Comparison of ENCODE assay signal across 12 cellular contexts in genomic region chr1:72845342-72845741, GRCh38.
DNase-seq lines count a peak whose midpoint lies in the region; ATAC-seq and TF ChIP-seq lines count a peak whose summit lies in the region.
"Had no signal": no experiment of that assay in that cellular context is flagged by ENCODE, and none has a peak within 500 bp of the region (broad histone marks: within the 10 kb centered on the region; RNA-seq: fewer than 3 reads in every experiment).

No MANE protein-coding gene starts in this region.

- H3K4me3 ChIP-seq in cardiac fibroblast (replicated peaks in 1 of 2; ENCODE audit: low read depth in 2 of 2, low read length in 2 of 2), result no peak overlapping the region
- H3K4me3 ChIP-seq: MG63, skin epidermis had no signal

- ATAC-seq in GM21390 (IDR thresholded peaks at IDR 0.05; ENCODE audit: unreplicated experiment) (no peak), HG02970 (IDR thresholded peaks at IDR 0.05; ENCODE audit: low FRiP score, unreplicated experiment) (no peak), HG03135 (IDR thresholded peaks at IDR 0.05; ENCODE audit: unreplicated experiment) (no peak)

- DNase-seq in ELF-1 (ENCODE audit: low read depth, low spot score) (peak; percentile 65), LHCN-M2 (ENCODE audit: low read depth) (peak; percentile 24), cardiac fibroblast (ENCODE audit: low read depth in 2 of 2) (peak in 1 of 2 donors; percentile 37), mucosa of gallbladder (ENCODE audit: low spot score) (peak; percentile 13), posterior cingulate gyrus (no peak)
- DNase-seq: activated CD4-positive, alpha-beta T cell treated with anti-CD3 and anti-CD28 coated beads, Interleukin-2, amount 50 U/mL, for 1 hour; activated naive CD8-positive, alpha-beta T cell treated with anti-CD3 and anti-CD28 coated beads, Interleukin-2, amount 10 ng/mL, durations not matched to agents 7 days and 5 days; MG63 had no signal

- peak; percentile 19 for TF ChIP-seq CTCF in cardiac fibroblast (IDR thresholded peaks at IDR 0.05; ENCODE audit: low read depth, low read length)

- intact Hi-C loops in posterior cingulate gyrus (cut with DNase I), result no loop called here

Comparison
In these comparisons a context has a peak if more than half of its experiments do, and no peak if none do; other contexts are left out.
1. DNase-seq: peak in ELF-1 (single experiment), LHCN-M2 (single experiment) and mucosa of gallbladder (single experiment); none in posterior cingulate gyrus (0 of 10).